ENCODE assay signal across 1 cellular context in genomic region chr18:37537868-37538525, GRCh38.
TF ChIP-seq lines count a peak whose summit lies in the region.

No MANE protein-coding gene starts in this region.

TF ChIP-seq in SK-N-SH treated with all-trans-retinoic acid at 6 μM for 48 hours, 23 proteins besides CTCF, POLR2A, EP300 and RAD21 (continued from another document):
- TF ChIP-seq, protein P1, sequence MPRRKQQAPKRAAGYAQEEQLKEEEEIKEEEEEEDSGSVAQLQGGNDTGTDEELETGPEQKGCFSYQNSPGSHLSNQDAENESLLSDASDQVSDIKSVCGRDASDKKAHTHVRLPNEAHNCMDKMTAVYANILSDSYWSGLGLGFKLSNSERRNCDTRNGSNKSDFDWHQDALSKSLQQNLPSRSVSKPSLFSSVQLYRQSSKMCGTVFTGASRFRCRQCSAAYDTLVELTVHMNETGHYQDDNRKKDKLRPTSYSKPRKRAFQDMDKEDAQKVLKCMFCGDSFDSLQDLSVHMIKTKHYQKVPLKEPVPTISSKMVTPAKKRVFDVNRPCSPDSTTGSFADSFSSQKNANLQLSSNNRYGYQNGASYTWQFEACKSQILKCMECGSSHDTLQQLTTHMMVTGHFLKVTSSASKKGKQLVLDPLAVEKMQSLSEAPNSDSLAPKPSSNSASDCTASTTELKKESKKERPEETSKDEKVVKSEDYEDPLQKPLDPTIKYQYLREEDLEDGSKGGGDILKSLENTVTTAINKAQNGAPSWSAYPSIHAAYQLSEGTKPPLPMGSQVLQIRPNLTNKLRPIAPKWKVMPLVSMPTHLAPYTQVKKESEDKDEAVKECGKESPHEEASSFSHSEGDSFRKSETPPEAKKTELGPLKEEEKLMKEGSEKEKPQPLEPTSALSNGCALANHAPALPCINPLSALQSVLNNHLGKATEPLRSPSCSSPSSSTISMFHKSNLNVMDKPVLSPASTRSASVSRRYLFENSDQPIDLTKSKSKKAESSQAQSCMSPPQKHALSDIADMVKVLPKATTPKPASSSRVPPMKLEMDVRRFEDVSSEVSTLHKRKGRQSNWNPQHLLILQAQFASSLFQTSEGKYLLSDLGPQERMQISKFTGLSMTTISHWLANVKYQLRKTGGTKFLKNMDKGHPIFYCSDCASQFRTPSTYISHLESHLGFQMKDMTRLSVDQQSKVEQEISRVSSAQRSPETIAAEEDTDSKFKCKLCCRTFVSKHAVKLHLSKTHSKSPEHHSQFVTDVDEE (CRISPR knock-in tag; IDR thresholded peaks at IDR 0.05) = no peak
- no peak for TF ChIP-seq OSR1 (CRISPR knock-in tag; IDR thresholded peaks at IDR 0.05)
TF ChIP-seq in SK-N-SH treated with all-trans-retinoic acid at 6 μM for 48 hours: peak in this region for 0.
